ENCODE assay signal across 8 cellular contexts in the genomic region with DNA sequence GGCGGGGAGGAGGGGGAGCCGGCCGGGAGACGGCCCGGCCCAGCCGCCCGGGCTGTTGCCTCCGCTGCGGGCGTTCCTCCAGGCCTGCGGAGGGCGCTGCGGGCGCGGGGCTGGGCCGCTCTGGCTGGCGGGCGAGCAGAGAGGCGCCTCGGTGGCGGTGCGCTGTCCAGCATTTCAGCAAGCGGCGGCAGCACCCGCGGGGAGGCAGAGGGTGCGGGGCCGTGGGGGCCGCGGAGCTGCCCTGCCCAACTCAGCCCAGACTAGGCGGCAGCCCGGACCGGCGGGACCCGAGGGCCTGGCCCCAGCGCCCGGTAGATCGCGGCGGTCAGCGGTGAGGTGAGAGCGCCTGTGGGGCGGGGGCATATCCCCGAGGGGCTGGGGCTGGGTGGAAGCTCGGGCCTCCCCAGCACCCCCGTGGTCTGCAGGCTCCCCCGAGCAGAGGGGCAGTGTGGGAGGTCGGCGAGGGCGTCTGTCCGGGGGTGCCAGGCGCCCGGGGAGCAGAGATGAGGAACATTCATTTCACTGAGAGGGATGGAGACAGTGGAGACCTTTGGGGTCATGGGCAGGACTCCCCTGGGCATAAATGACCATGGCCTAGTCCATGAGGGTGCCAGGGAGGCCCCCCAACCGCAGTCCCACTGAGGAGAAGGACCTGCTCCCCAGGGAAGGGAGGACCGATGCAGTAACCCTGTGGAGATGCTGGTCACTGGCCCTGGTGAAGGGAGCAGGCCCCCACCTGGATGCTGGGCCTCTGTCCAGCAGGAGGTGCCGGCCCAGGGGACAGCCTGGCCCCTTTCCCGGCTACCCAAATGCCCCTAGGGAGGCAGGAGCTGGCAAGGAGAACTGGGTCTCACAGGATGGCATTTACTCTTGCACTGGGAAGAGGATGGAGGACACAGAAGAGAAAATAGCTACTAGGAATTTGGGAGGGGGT. TPM values are rescaled to one million over a fixed set of nuclear protein-coding genes. Genes with fewer than 3 reads are reported as not detected.
DNase-seq lines count a peak whose midpoint lies in the region; ATAC-seq, FAIRE-seq and TF ChIP-seq lines count a peak whose summit lies in the region.

A gene with protein sequence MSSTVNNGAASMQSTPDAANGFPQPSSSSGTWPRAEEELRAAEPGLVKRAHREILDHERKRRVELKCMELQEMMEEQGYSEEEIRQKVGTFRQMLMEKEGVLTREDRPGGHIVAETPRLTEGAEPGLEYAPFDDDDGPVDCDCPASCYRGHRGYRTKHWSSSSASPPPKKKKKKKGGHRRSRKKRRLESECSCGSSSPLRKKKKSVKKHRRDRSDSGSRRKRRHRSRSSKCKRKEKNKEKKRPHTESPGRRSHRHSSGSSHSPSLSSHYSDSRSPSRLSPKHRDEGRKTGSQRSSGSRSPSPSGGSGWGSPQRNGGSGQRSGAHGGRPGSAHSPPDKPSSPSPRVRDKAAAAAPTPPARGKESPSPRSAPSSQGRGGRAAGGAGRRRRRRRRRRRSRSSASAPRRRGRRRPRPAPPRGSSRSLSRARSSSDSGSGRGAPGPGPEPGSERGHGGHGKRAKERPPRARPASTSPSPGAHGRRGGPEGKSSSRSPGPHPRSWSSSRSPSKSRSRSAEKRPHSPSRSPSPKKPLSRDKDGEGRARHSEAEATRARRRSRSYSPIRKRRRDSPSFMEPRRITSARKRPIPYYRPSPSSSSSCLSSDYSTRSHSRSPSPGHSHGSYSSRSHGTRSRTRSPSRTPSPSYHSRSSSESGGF (plus strand): TSS at position 165 of the 934 bp plus-strand sequence. CDS start 33,171 bp downstream, outside the sequence.

- peak; percentile 67 for FAIRE-seq in HTR-8/SVneo (lab: Jason Lieb, UNC)

- no peaks in the 10 kb centered on the region for H3K9me3 ChIP-seq in mesodermal cell (ENCODE audit: control insufficient read depth, low read length)

- no peak within 1 kb of the TSS for H3K27ac Mint-ChIP-seq in endothelial cell (ENCODE audit: unreplicated experiment)

- H3K4me1 Mint-ChIP-seq in endothelial cell (ENCODE audit: unreplicated experiment), result no peaks in the 10 kb centered on the region

- no peaks in the 10 kb centered on the region for H3K27me3 Mint-ChIP-seq in endothelial cell (ENCODE audit: unreplicated experiment)

- 1 to 4% methylated on average over 31 to 40 of the region's 57 CpGs for WGBS in mesodermal cell (ENCODE audit: insufficient coverage in 2 of 2), 2 experiments

- peak within 1 kb of the TSS; percentile 16 for H3K4me3 ChIP-seq in mesodermal cell (ENCODE audit: extremely low read depth, insufficient read depth, low read length, poor library complexity, severe bottlenecking)

- H3K4me3 Mint-ChIP-seq in endothelial cell (ENCODE audit: unreplicated experiment), result no peak within 1 kb of the TSS

- DNase-seq in GM13977 (ENCODE audit: low spot score) (peak; percentile 90), HTR-8/SVneo (ENCODE audit: insufficient read length, low spot score) (peak; percentile 56), NOMO-1 treated with dmso at 0.1 percent for 144 hours (lab: John Stamatoyannopoulos, UW; ENCODE audit: unreplicated experiment) (peak; percentile 79), endothelial cell (ENCODE audit: low spot score) (peak; percentile 97)
- DNase-seq in activated CD8-positive, alpha-beta memory T cell treated with anti-CD3 and anti-CD28 coated beads, Interleukin-2, amount 50 U/mL, for 24 hours (ENCODE audit: extremely low read depth), result peak; percentile 44
- DNase-seq in stimulated activated CD8-positive, alpha-beta memory T cell treated with anti-CD3 and anti-CD28 coated beads, Interleukin-15, amount 100 ng/mL, for 48 hours (ENCODE audit: low read depth in 2 of 2), result peak; percentile 71 to 75

- no peaks in the 10 kb centered on the region for H3K36me3 Mint-ChIP-seq in endothelial cell (ENCODE audit: low read depth, unreplicated experiment)

- ATAC-seq in HG02884 (IDR thresholded peaks at IDR 0.05; ENCODE audit: unreplicated experiment), result no peak

- no peaks in the 10 kb centered on the region for H3K9me3 Mint-ChIP-seq in endothelial cell (ENCODE audit: unreplicated experiment)

- H3K36me3 ChIP-seq in mesodermal cell (ENCODE audit: control insufficient read depth, insufficient read depth, low read length), result no peaks in the 10 kb centered on the region

- in situ Hi-C loops in GM13977 (cut with MboI; ENCODE audit: low pct_unique_long_range_greater_than_20kb, low sequenced_read_pairs, unreplicated experiment), result no loop called here

- TF ChIP-seq CTCF in GM13977 (IDR thresholded peaks at IDR 0.05; ENCODE audit: extremely low read depth, insufficient read depth, missing control alignments), result peak; percentile 98
- peak; percentile 47 for TF ChIP-seq CTCF in endothelial cell (IDR thresholded peaks at IDR 0.05; ENCODE audit: unreplicated experiment)

- no peaks in the 10 kb centered on the region for H3K4me1 ChIP-seq in mesodermal cell (ENCODE audit: control insufficient read depth, insufficient read depth, low read length, poor library complexity, severe bottlenecking)

- no peak within 1 kb of the TSS for H3K27ac ChIP-seq in mesodermal cell (ENCODE audit: low read depth, low read length, severe bottlenecking)

RNA-seq across cellular contexts. Expression of the gene that starts here (rescaled TPM):
- total RNA-seq in endothelial cell (ENCODE audit: unreplicated experiment), result 27.1 TPM
- 7.6 TPM for polyA plus RNA-seq in mesodermal cell (2013, experiment 1 of 2)
- 5.4 TPM for polyA plus RNA-seq in mesodermal cell (2013, experiment 2 of 2)

Comparison
In these comparisons a context has a peak if more than half of its experiments do, and no peak if none do; other contexts are left out.
1. DNase-seq: peak in every context shown above with its lines; median percentile 97 in endothelial cell; 90 in GM13977; 79 in NOMO-1 treated with dmso at 0.1 percent for 144 hours; 73 in stimulated activated CD8-positive, alpha-beta memory T cell treated with anti-CD3 and anti-CD28 coated beads, Interleukin-15, amount 100 ng/mL, for 48 hours; 56 in HTR-8/SVneo; 44 in activated CD8-positive, alpha-beta memory T cell treated with anti-CD3 and anti-CD28 coated beads, Interleukin-2, amount 50 U/mL, for 24 hours.